Comparison of ENCODE assay signal across 10 cellular contexts in genomic region chr4:23455482-23455881, GRCh38.
DNase-seq lines count a peak whose midpoint lies in the region; ATAC-seq and TF ChIP-seq lines count a peak whose summit lies in the region.
"Had no signal": no experiment of that assay in that cellular context is flagged by ENCODE, and none has a peak within 500 bp of the region (broad histone marks: within the 10 kb centered on the region; RNA-seq: fewer than 3 reads in every experiment).

No MANE protein-coding gene starts in this region.

- no peak overlapping the region for H3K4me3 Mint-ChIP-seq in nephron progenitor cell
- H3K4me3 Mint-ChIP-seq: CD4-positive, alpha-beta memory T cell had no signal

- TF ChIP-seq CTCF in nephron progenitor cell (IDR thresholded peaks at IDR 0.05) = no peak
- no peak for TF ChIP-seq CTCF in GM10266 (IDR thresholded peaks at IDR 0.05; ENCODE audit: control insufficient read depth, insufficient read depth, low read depth, missing control alignments)

- no peak for ATAC-seq in GM18868 (IDR thresholded peaks at IDR 0.05; ENCODE audit: unreplicated experiment)

- no peaks in the 10 kb centered on the region for H3K9me3 Mint-ChIP-seq in nephron progenitor cell

- H3K36me3 Mint-ChIP-seq in nephron progenitor cell (ENCODE audit: low read depth) = no peaks in the 10 kb centered on the region
- H3K36me3 Mint-ChIP-seq: CD4-positive, alpha-beta memory T cell had no signal

- DNase-seq in DMS53 treated with DMSO at 0.1 percent for 48 hours (lab: John Stamatoyannopoulos, UW; ENCODE audit: unreplicated experiment) (peak; percentile 12), NCI-H526 treated with DMSO at 0.1 percent for 48 hours (lab: John Stamatoyannopoulos, UW) (peak; percentile 9), glomerular visceral epithelial cell (ENCODE audit: extremely low spot score) (peak; percentile 5), nephron progenitor cell (peak; percentile 6), pons (ENCODE audit: low spot score) (no peak), GM10266 (ENCODE audit: extremely low spot score) (no peak), NCI-H1436 treated with DMSO at 0.1 percent for 48 hours (lab: John Stamatoyannopoulos, UW) (no peak)
- DNase-seq: CD4-positive, alpha-beta memory T cell; OCI-M1 had no signal

- H3K4me1 Mint-ChIP-seq in nephron progenitor cell = peaks cover 11% of the 10 kb centered on the region
- H3K4me1 Mint-ChIP-seq: CD4-positive, alpha-beta memory T cell had no signal

- H3K27ac Mint-ChIP-seq in nephron progenitor cell = no peak overlapping the region
- H3K27ac Mint-ChIP-seq: CD4-positive, alpha-beta memory T cell had no signal

- H3K27me3 Mint-ChIP-seq in nephron progenitor cell (ENCODE audit: low read depth, poor library complexity) = no peaks in the 10 kb centered on the region

Comparison
In these comparisons a context has a peak if more than half of its experiments do, and no peak if none do; other contexts are left out.
1. DNase-seq: peak in DMS53 treated with DMSO at 0.1 percent for 48 hours (single experiment), NCI-H526 treated with DMSO at 0.1 percent for 48 hours (single experiment), glomerular visceral epithelial cell (single experiment) and nephron progenitor cell (single experiment); none in pons (single experiment), GM10266 (single experiment) and NCI-H1436 treated with DMSO at 0.1 percent for 48 hours (single experiment).